In genomic region chr9:32566770-32567169, GRCh38 we compare ENCODE assay signal across 24 cellular contexts. TPM values are rescaled to one million over a fixed set of nuclear protein-coding genes. Genes with fewer than 3 reads are reported as not detected.
"Had no signal": no experiment of that assay in that cellular context is flagged by ENCODE, and none has a peak within 500 bp of the region (broad histone marks: within the 10 kb centered on the region; RNA-seq: fewer than 3 reads in every experiment).

No MANE protein-coding gene starts in this region.

- ATAC-seq: esophagus mucosa; gastrocnemius medialis; left lung; stimulated activated naive B cell treated with anti-CD40 and anti-IgM and Interleukin-4, amounts not matched to agents 10 μg/mL and 1 μg/mL and 100 μg/mL, for 72 hours had no signal

- H3K9me3 ChIP-seq: gastrocnemius medialis, heart left ventricle, left lung, prostate gland, right atrium auricular region, thoracic aorta, tibial nerve, vagina had no signal

- H3K4me1 ChIP-seq: prostate gland had no signal

- DNase-seq: cerebellar nuclear complex; cortex of kidney; effector CD4-positive, alpha-beta T cell; endodermal cell; foreskin fibroblast; gastrocnemius medialis; heart left ventricle; kidney; nucleus accumbens; stimulated activated CD4-positive, alpha-beta T cell treated with anti-CD3 and anti-CD28 coated beads, Interleukin-15, amount 100 ng/mL, for 24 hours; stimulated activated CD4-positive, alpha-beta T cell treated with anti-CD3 and anti-CD28 coated beads, Interleukin-2, amount 100 ng/mL, for 48 hours; stimulated activated naive B cell treated with anti-CD40 and anti-IgM and Interleukin-4, amounts not matched to agents 10 μg/mL and 1 μg/mL and 100 μg/mL, for 72 hours had no signal

- H3K27ac ChIP-seq: epithelial cell of prostate, gastrocnemius medialis, heart left ventricle, hepatocyte, left lung, neural progenitor cell, prostate gland, right atrium auricular region, skin epidermis, thoracic aorta, tibial nerve, vagina had no signal

- H3K9ac ChIP-seq: neural progenitor cell had no signal

- FAIRE-seq: kidney had no signal

- H3K27me3 ChIP-seq: gastrocnemius medialis, heart left ventricle, hepatocyte, left lung, neural progenitor cell, right atrium auricular region, tibial nerve, vagina had no signal

- H2AFZ ChIP-seq: hepatocyte, neural progenitor cell had no signal

- H3K4me3 ChIP-seq: gastrocnemius medialis, heart left ventricle, hepatocyte, left lung, lung, neural progenitor cell, prostate gland, right atrium auricular region, skin epidermis, thoracic aorta, tibial nerve, vagina had no signal

- H3K4me2 ChIP-seq: hepatocyte, neural progenitor cell had no signal

- H3K36me3 ChIP-seq: neural progenitor cell had no signal

RNA-seq across cellular contexts. Expression of gene SMIM27, which starts 14.6 kb away (rescaled TPM):
- total RNA-seq: vagina had no signal
